ENCODE assay signal across 34 cellular contexts in genomic region chr1:106749906-106750305, GRCh38.
"Had no signal": no experiment of that assay in that cellular context is flagged by ENCODE, and none has a peak within 500 bp of the region (broad histone marks: within the 10 kb centered on the region; RNA-seq: fewer than 3 reads in every experiment).

No MANE protein-coding gene starts in this region.

- H3K36me3 ChIP-seq: adrenal gland, esophagus muscularis mucosa, gastrocnemius medialis, heart left ventricle had no signal

- H3K9me3 Mint-ChIP-seq: activated CD4-positive, alpha-beta T cell treated with anti-CD3 and anti-CD28 coated beads, Interleukin-2, amount 10 ng/mL, durations not matched to agents 24 days and 14 days; activated naive CD4-positive, alpha-beta T cell treated with anti-CD3 and anti-CD28 coated beads, Interleukin-2, amount 50 U/mL, for 24 hours; activated naive CD8-positive, alpha-beta T cell treated with anti-CD3 and anti-CD28 coated beads for 36 hours; activated naive CD8-positive, alpha-beta T cell treated with anti-CD3 and anti-CD28 coated beads, Interleukin-2, amount 50 U/mL, for 24 hours; activated T-helper 1 cell treated with anti-CD3 and anti-CD28 coated beads, Interleukin-12 subunit alpha, Interleukin-12 subunit beta, Interleukin-2, Interleukin-4 antibody, amounts not matched to agents 30 ng/mL and 10 ng/mL and 1 ng/mL, durations not matched to agents 14 hours and 24 hours and 36 hours; activated T-helper 2 cell treated with anti-CD3 and anti-CD28 coated beads, Interferon-gamma antibody, Interleukin-2, Interleukin-4, amounts not matched to agents 10 μg/mL and 5 μg/mL and 100 μg/mL, durations not matched to agents 14 hours and 24 hours and 36 hours; endodermal cell had no signal

- H3K4me3 ChIP-seq: adrenal gland, body of pancreas, coronary artery, dorsolateral prefrontal cortex, esophagus muscularis mucosa, gastrocnemius medialis, heart left ventricle had no signal

- H3K36me3 Mint-ChIP-seq: activated CD4-positive, alpha-beta memory T cell treated with anti-CD3 and anti-CD28 coated beads for 36 hours; activated CD8-positive, alpha-beta memory T cell treated with anti-CD3 and anti-CD28 coated beads, Interleukin-2, amount 10 ng/mL, durations not matched to agents 7 days and 5 days; activated naive CD4-positive, alpha-beta T cell treated with anti-CD3 and anti-CD28 coated beads, Interleukin-2, amount 50 U/mL, for 24 hours; activated naive CD8-positive, alpha-beta T cell treated with anti-CD3 and anti-CD28 coated beads for 36 hours had no signal

- H3K27ac ChIP-seq: adrenal gland, body of pancreas, coronary artery, dorsolateral prefrontal cortex, esophagus muscularis mucosa, foreskin keratinocyte, gastrocnemius medialis, heart left ventricle had no signal

- H3K4me3 Mint-ChIP-seq: activated CD4-positive, alpha-beta memory T cell treated with anti-CD3 and anti-CD28 coated beads for 36 hours; activated CD4-positive, alpha-beta T cell treated with anti-CD3 and anti-CD28 coated beads for 36 hours; activated CD4-positive, alpha-beta T cell treated with anti-CD3 and anti-CD28 coated beads, Interleukin-2, amount 10 ng/mL, durations not matched to agents 24 days and 14 days; activated CD8-positive, alpha-beta memory T cell treated with anti-CD3 and anti-CD28 coated beads, Interleukin-2, amount 10 ng/mL, durations not matched to agents 7 days and 5 days; activated CD8-positive, alpha-beta T cell treated with anti-CD3 and anti-CD28 coated beads, Interleukin-2, amount 10 ng/mL, durations not matched to agents 7 days and 5 days; activated naive CD4-positive, alpha-beta T cell treated with anti-CD3 and anti-CD28 coated beads for 36 hours; activated naive CD4-positive, alpha-beta T cell treated with anti-CD3 and anti-CD28 coated beads, Interleukin-2, amount 50 U/mL, for 24 hours; activated naive CD8-positive, alpha-beta T cell treated with anti-CD3 and anti-CD28 coated beads for 36 hours; activated naive CD8-positive, alpha-beta T cell treated with anti-CD3 and anti-CD28 coated beads, Interleukin-2, amount 50 U/mL, for 24 hours; activated T-helper 1 cell treated with anti-CD3 and anti-CD28 coated beads, Interleukin-12 subunit alpha, Interleukin-12 subunit beta, Interleukin-2, Interleukin-4 antibody, amounts not matched to agents 30 ng/mL and 10 ng/mL and 1 ng/mL, durations not matched to agents 14 hours and 24 hours and 36 hours; central memory CD8-positive, alpha-beta T cell; dendritic cell treated with granulocyte-macrophage colony-stimulating factor and Interleukin-4, amounts not matched to agents 40 ng/mL and 50 ng/mL, for 4 days; endodermal cell had no signal

- H3K27me3 Mint-ChIP-seq: activated CD4-positive, alpha-beta memory T cell treated with anti-CD3 and anti-CD28 coated beads for 36 hours; activated CD4-positive, alpha-beta T cell treated with anti-CD3 and anti-CD28 coated beads for 36 hours; activated CD4-positive, alpha-beta T cell treated with anti-CD3 and anti-CD28 coated beads, Interleukin-2, amount 10 ng/mL, durations not matched to agents 24 days and 14 days; activated CD8-positive, alpha-beta memory T cell treated with anti-CD3 and anti-CD28 coated beads, Interleukin-2, amount 10 ng/mL, durations not matched to agents 7 days and 5 days; activated naive CD4-positive, alpha-beta T cell treated with anti-CD3 and anti-CD28 coated beads, Interleukin-2, amount 50 U/mL, for 24 hours; activated naive CD8-positive, alpha-beta T cell treated with anti-CD3 and anti-CD28 coated beads for 36 hours; activated naive CD8-positive, alpha-beta T cell treated with anti-CD3 and anti-CD28 coated beads, Interleukin-2, amount 50 U/mL, for 24 hours; central memory CD8-positive, alpha-beta T cell; dendritic cell treated with granulocyte-macrophage colony-stimulating factor and Interleukin-4, amounts not matched to agents 40 ng/mL and 50 ng/mL, for 4 days had no signal

- DNase-seq: activated CD4-positive, alpha-beta memory T cell treated with anti-CD3 and anti-CD28 coated beads for 36 hours; activated CD4-positive, alpha-beta T cell treated with anti-CD3 and anti-CD28 coated beads for 36 hours; activated CD4-positive, alpha-beta T cell treated with anti-CD3 and anti-CD28 coated beads, Interleukin-2, amount 10 ng/mL, durations not matched to agents 24 days and 14 days; activated CD4-positive, CD25-positive, alpha-beta regulatory T cell; activated CD4-positive, CD25-positive, alpha-beta regulatory T cell treated with anti-CD3 and anti-CD28 coated beads, Interleukin-2, amount 50 U/mL, for 72 hours; activated CD8-positive, alpha-beta memory T cell treated with anti-CD3 and anti-CD28 coated beads, Interleukin-2, amount 10 ng/mL, durations not matched to agents 7 days and 5 days; activated CD8-positive, alpha-beta memory T cell treated with anti-CD3 and anti-CD28 coated beads, Interleukin-2, amount 50 U/mL, for 4 hours; activated CD8-positive, alpha-beta T cell treated with anti-CD3 and anti-CD28 coated beads, Interleukin-2, amount 10 ng/mL, durations not matched to agents 7 days and 5 days; activated effector memory CD4-positive, alpha-beta T cell treated with anti-CD3 and anti-CD28 coated beads, Interleukin-2, amount 50 U/mL, for 16 hours; activated naive CD4-positive, alpha-beta T cell treated with anti-CD3 and anti-CD28 coated beads for 36 hours; activated naive CD8-positive, alpha-beta T cell treated with anti-CD3 and anti-CD28 coated beads for 36 hours; activated naive CD8-positive, alpha-beta T cell treated with anti-CD3 and anti-CD28 coated beads, Interleukin-2, amount 50 U/mL, for 24 hours; activated T-cell treated with anti-CD3 and anti-CD28 coated beads, Interleukin-2, amount 50 U/mL, for 1 hour; activated T-cell treated with anti-CD3 and anti-CD28 coated beads, Interleukin-2, amount 50 U/mL, for 48 hours; adrenal gland; amygdala; aorta; body of pancreas; dorsolateral prefrontal cortex; effector memory CD4-positive, alpha-beta T cell; endodermal cell; erythroblast; gastrocnemius medialis; glutamatergic neuron; heart left ventricle; T-helper 2 cell had no signal

- ATAC-seq: activated CD4-positive, alpha-beta T cell treated with anti-CD3 and anti-CD28 coated beads for 36 hours; activated CD8-positive, alpha-beta memory T cell treated with anti-CD3 and anti-CD28 coated beads, Interleukin-2, amount 10 ng/mL, durations not matched to agents 7 days and 5 days; activated CD8-positive, alpha-beta T cell treated with anti-CD3 and anti-CD28 coated beads, Interleukin-2, amount 10 ng/mL, durations not matched to agents 7 days and 5 days; activated naive CD8-positive, alpha-beta T cell treated with anti-CD3 and anti-CD28 coated beads, Interleukin-2, amount 50 U/mL, for 24 hours; body of pancreas; foreskin keratinocyte; gastrocnemius medialis; heart left ventricle had no signal

- H3K4me1 Mint-ChIP-seq: activated CD4-positive, alpha-beta T cell treated with anti-CD3 and anti-CD28 coated beads for 36 hours; activated CD4-positive, alpha-beta T cell treated with anti-CD3 and anti-CD28 coated beads, Interleukin-2, amount 10 ng/mL, durations not matched to agents 24 days and 14 days; activated CD8-positive, alpha-beta memory T cell treated with anti-CD3 and anti-CD28 coated beads, Interleukin-2, amount 10 ng/mL, durations not matched to agents 7 days and 5 days; activated naive CD4-positive, alpha-beta T cell treated with anti-CD3 and anti-CD28 coated beads, Interleukin-2, amount 50 U/mL, for 24 hours; activated naive CD8-positive, alpha-beta T cell treated with anti-CD3 and anti-CD28 coated beads for 36 hours; activated naive CD8-positive, alpha-beta T cell treated with anti-CD3 and anti-CD28 coated beads, Interleukin-2, amount 50 U/mL, for 24 hours; central memory CD8-positive, alpha-beta T cell had no signal

- H3K27me3 ChIP-seq: adrenal gland, body of pancreas, dorsolateral prefrontal cortex, esophagus muscularis mucosa, foreskin keratinocyte, gastrocnemius medialis, heart left ventricle had no signal

- H3K9me3 ChIP-seq: body of pancreas, esophagus muscularis mucosa, gastrocnemius medialis, heart left ventricle had no signal

- H3K27ac Mint-ChIP-seq: activated CD4-positive, alpha-beta memory T cell treated with anti-CD3 and anti-CD28 coated beads for 36 hours; activated CD4-positive, alpha-beta T cell treated with anti-CD3 and anti-CD28 coated beads for 36 hours; activated CD4-positive, alpha-beta T cell treated with anti-CD3 and anti-CD28 coated beads, Interleukin-2, amount 10 ng/mL, durations not matched to agents 24 days and 14 days; activated CD8-positive, alpha-beta memory T cell treated with anti-CD3 and anti-CD28 coated beads, Interleukin-2, amount 10 ng/mL, durations not matched to agents 7 days and 5 days; activated CD8-positive, alpha-beta T cell treated with anti-CD3 and anti-CD28 coated beads, Interleukin-2, amount 10 ng/mL, durations not matched to agents 7 days and 5 days; activated naive CD4-positive, alpha-beta T cell treated with anti-CD3 and anti-CD28 coated beads for 36 hours; activated naive CD4-positive, alpha-beta T cell treated with anti-CD3 and anti-CD28 coated beads, Interleukin-2, amount 50 U/mL, for 24 hours; activated naive CD8-positive, alpha-beta T cell treated with anti-CD3 and anti-CD28 coated beads for 36 hours; activated naive CD8-positive, alpha-beta T cell treated with anti-CD3 and anti-CD28 coated beads, Interleukin-2, amount 50 U/mL, for 24 hours; activated T-helper 1 cell treated with anti-CD3 and anti-CD28 coated beads, Interleukin-12 subunit alpha, Interleukin-12 subunit beta, Interleukin-2, Interleukin-4 antibody, amounts not matched to agents 30 ng/mL and 10 ng/mL and 1 ng/mL, durations not matched to agents 14 hours and 24 hours and 36 hours; activated T-helper 2 cell treated with anti-CD3 and anti-CD28 coated beads, Interferon-gamma antibody, Interleukin-2, Interleukin-4, amounts not matched to agents 10 μg/mL and 5 μg/mL and 100 μg/mL, durations not matched to agents 14 hours and 24 hours and 36 hours; dendritic cell treated with granulocyte-macrophage colony-stimulating factor and Interleukin-4, amounts not matched to agents 40 ng/mL and 50 ng/mL, for 4 days had no signal

- H3K4me1 ChIP-seq: adrenal gland, body of pancreas, gastrocnemius medialis, heart left ventricle had no signal
